In the genomic region with DNA sequence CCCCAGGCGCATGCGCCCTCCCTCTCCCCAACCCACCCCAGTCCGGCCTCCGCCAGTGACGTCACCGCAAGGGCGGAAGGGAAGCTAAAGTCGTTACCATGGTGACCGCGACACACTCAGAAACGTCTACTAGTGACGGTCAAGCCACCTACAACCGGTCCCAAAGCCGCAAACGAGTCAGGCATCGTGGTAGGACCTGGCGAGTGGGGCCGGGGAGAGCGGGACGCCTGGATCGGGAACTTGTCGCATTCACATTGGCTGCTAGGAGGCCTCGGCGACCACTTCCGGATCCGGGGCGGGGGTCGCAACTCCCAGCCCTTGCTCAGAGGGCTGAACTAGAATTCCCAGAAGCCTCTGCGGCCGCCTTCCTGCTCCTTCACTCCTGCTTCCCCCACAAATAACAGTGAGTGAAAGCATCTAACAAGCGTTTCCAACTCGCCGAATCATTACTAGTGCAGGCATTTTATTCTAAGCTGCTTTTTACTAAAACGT, we compare ENCODE assay signal across 8 cellular contexts. TPM values are rescaled to one million over a fixed set of nuclear protein-coding genes. Genes with fewer than 3 reads are reported as not detected.
DNase-seq lines count a peak whose midpoint lies in the region; ATAC-seq and TF ChIP-seq lines count a peak whose summit lies in the region.

A gene with protein sequence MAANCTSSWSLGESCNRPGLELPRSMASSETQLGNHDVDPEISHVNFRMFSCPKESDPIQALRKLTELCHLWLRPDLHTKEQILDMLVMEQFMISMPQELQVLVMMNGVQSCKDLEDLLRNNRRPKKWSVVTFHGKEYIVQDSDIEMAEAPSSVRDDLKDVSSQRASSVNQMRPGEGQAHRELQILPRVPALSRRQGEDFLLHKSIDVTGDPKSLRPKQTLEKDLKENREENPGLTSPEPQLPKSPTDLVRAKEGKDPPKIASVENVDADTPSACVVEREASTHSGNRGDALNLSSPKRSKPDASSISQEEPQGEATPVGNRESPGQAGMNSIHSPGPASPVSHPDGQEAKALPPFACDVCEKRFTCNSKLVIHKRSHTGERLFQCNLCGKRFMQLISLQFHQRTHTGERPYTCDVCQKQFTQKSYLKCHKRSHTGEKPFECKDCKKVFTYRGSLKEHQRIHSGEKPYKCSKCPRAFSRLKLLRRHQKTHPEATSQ (minus strand): TSS at position 256 of the 492 bp plus-strand sequence. CDS start 89,793 bp downstream, outside the sequence.

- peak within 1 kb of the TSS; percentile 22; the same call in 1 of the 2 replicates for H2AFZ ChIP-seq in OCI-LY1 (ENCODE audit: low read length)

- H3K4me1 ChIP-seq in OCI-LY1 (ENCODE audit: insufficient read depth, low read length, severe bottlenecking) (peaks cover 14% of the 10 kb centered on the region), mesodermal cell (ENCODE audit: control insufficient read depth, insufficient read depth, low read length, poor library complexity, severe bottlenecking) (no peaks in the 10 kb centered on the region)

- H3K9me2 ChIP-seq in OCI-LY1 (ENCODE audit: low read depth, low read length) = no peaks in the 10 kb centered on the region

- no peaks in the 10 kb centered on the region for H3K79me2 ChIP-seq in OCI-LY1 (ENCODE audit: insufficient read depth, low read length)

- H3K4me3 ChIP-seq in OCI-LY1 (ENCODE audit: low read depth, low read length, poor library complexity, severe bottlenecking) (peak within 1 kb of the TSS; percentile 70), mesodermal cell (ENCODE audit: extremely low read depth, insufficient read depth, low read length, poor library complexity, severe bottlenecking) (peak within 1 kb of the TSS; percentile 59)

- in situ Hi-C loops in endometrial microvascular endothelial cells (cut with HindIII; ENCODE audit: inconsistent ontology term, low pct_unique_long_range_greater_than_20kb, low sequenced_read_pairs) = no loop called here

- TF ChIP-seq CTCF in OCI-LY1 (IDR thresholded peaks at IDR 0.05; ENCODE audit: low read length) = no peak

- H3F3A ChIP-seq in OCI-LY1 (ENCODE audit: insufficient read depth, low read length) = no peaks in the 10 kb centered on the region

- no peaks in the 10 kb centered on the region for H4K20me1 ChIP-seq in OCI-LY1 (ENCODE audit: insufficient read depth, low read length)

- H3K27me3 ChIP-seq in OCI-LY1 (ENCODE audit: insufficient read depth, low read length) = no peaks in the 10 kb centered on the region

- H3K4me2 ChIP-seq in OCI-LY1 (ENCODE audit: low read length) = peak within 1 kb of the TSS; percentile 75

- ATAC-seq in GM21526 (IDR thresholded peaks at IDR 0.05; ENCODE audit: low FRiP score, unreplicated experiment) = peak; percentile 50

- 0% methylated on average over 23 to 33 of the region's 34 CpGs for WGBS in mesodermal cell (ENCODE audit: insufficient coverage in 2 of 2), 2 experiments

- H3K9me3 ChIP-seq in OCI-LY1 (ENCODE audit: low read length) (no peaks in the 10 kb centered on the region), mesodermal cell (ENCODE audit: control insufficient read depth, low read length) (no peaks in the 10 kb centered on the region)

- DNase-seq in DMS 273 (lab: John Stamatoyannopoulos, UW; ENCODE audit: unreplicated experiment) (peak; percentile 97), HuH-7 (ENCODE audit: low spot score) (peak; percentile 98)
- DNase-seq in activated CD8-positive, alpha-beta memory T cell treated with anti-CD3 and anti-CD28 coated beads, Interleukin-2, amount 50 U/mL, for 4 hours = peak; percentile 97
- peak; percentile 93 for DNase-seq in stimulated activated CD8-positive, alpha-beta memory T cell treated with anti-CD3 and anti-CD28 coated beads, Interleukin-15, amount 100 ng/mL, for 24 hours (ENCODE audit: low read depth)

- H3K27ac ChIP-seq in OCI-LY1 (ENCODE audit: low read depth, low read length, poor library complexity, severe bottlenecking) = peak within 1 kb of the TSS; percentile 91
- peak within 1 kb of the TSS; percentile 98 for H3K27ac ChIP-seq in mesodermal cell (ENCODE audit: low read depth, low read length, severe bottlenecking)

- H3K36me3 ChIP-seq in OCI-LY1 (ENCODE audit: insufficient read depth, low read length) (peaks cover 10% of the 10 kb centered on the region), mesodermal cell (ENCODE audit: control insufficient read depth, insufficient read depth, low read length) (peaks cover 28% of the 10 kb centered on the region)

- peak within 1 kb of the TSS; percentile 71 for H3K9ac ChIP-seq in OCI-LY1 (ENCODE audit: low read length)

RNA-seq across cellular contexts. Expression of the gene that starts here (rescaled TPM):
- total RNA-seq in endometrial microvascular endothelial cells (ENCODE audit: inconsistent ontology term) = 10.4 TPM
- 5.1 TPM for polyA plus RNA-seq in mesodermal cell (2013, experiment 1 of 2)
- polyA plus RNA-seq in mesodermal cell (2013, experiment 2 of 2) = 7.7 TPM

Comparison
In these comparisons a context has a peak if more than half of its experiments do, and no peak if none do; other contexts are left out.
1. Peak in every context shown above with its lines: DNase-seq, ATAC-seq, H3K4me3 ChIP-seq and H3K27ac ChIP-seq.